ENCODE assay signal across 22 cellular contexts in the genomic region with DNA sequence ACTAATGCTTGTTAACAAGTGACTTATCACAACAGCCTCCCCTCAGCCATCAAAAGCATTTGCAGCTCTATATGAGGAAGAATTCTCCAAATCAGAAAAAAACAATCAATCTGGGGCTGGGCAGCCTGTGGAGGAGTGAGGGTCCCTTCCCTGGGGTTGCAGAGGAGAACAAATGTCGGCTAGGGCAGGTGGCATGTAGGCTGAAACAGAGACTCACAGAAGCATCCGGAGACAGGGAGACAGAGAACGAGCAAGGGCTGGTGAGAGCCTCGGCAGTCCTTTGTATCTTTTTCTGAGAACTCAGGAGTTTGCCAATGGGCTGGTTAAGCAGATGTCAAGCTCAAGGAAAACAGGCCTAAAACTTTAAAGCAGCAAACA. TPM values are rescaled to one million over a fixed set of nuclear protein-coding genes. Genes with fewer than 3 reads are reported as not detected.
A peak's percentile ranks its signal among the peaks of the same experiment; 100 is the strongest.
DNase-seq lines count a peak whose midpoint lies in the region; ATAC-seq and TF ChIP-seq lines count a peak whose summit lies in the region.
"Had no signal": no experiment of that assay in that cellular context is flagged by ENCODE, and none has a peak within 500 bp of the region (broad histone marks: within the 10 kb centered on the region; RNA-seq: fewer than 3 reads in every experiment).

No MANE protein-coding gene starts in this region.

- H3K27ac ChIP-seq in ascending aorta (peak overlapping the region; percentile 8 to 32), esophagus muscularis mucosa (replicated peaks in 1 of 4) (peak overlapping the region in 3 of 4 donors; percentile 21 to 40 (median 40)), RWPE1 (no peak overlapping the region)
- H3K27ac ChIP-seq: C4-2B, KMS-11, SJCRH30 had no signal

- 87% methylated on average over 4 of the region's 4 CpGs for WGBS in esophagus muscularis mucosa

- H3K4me3 Mint-ChIP-seq in CD14-positive monocyte: no peak overlapping the region
- H3K4me3 Mint-ChIP-seq: HFFc6 had no signal

- no peak for TF ChIP-seq EP300 in esophagus muscularis mucosa (IDR thresholded peaks at IDR 0.05)

- H3K9me3 Mint-ChIP-seq in CD14-positive monocyte: no peaks in the 10 kb centered on the region
- H3K9me3 Mint-ChIP-seq: HFFc6 had no signal

- no peaks in the 10 kb centered on the region for H3K36me3 Mint-ChIP-seq in CD14-positive monocyte

- H3K27me3 ChIP-seq in ascending aorta (no peaks in the 10 kb centered on the region), esophagus muscularis mucosa (no peaks in the 10 kb centered on the region)

- H3K4me1 ChIP-seq in ascending aorta (peaks cover 6 to 33% of the 10 kb centered on the region in 2 donors), esophagus muscularis mucosa (peaks cover 3 to 30% (median 21%) of the 10 kb centered on the region in 4 donors)
- H3K4me1 ChIP-seq: SJCRH30 had no signal

- no peak overlapping the region for H3K27ac Mint-ChIP-seq in CD14-positive monocyte
- H3K27ac Mint-ChIP-seq: HFFc6 had no signal

- no peak for ATAC-seq in HG02852 (IDR thresholded peaks at IDR 0.05; ENCODE audit: unreplicated experiment)
- ATAC-seq in HG03565 (IDR thresholded peaks at IDR 0.05; ENCODE audit: unreplicated experiment): no peak
- ATAC-seq: Panc1 had no signal

- H3K4me3 ChIP-seq in ascending aorta (no peak overlapping the region), esophagus muscularis mucosa (no peak overlapping the region)
- H3K4me3 ChIP-seq: SJCRH30 had no signal

- intact Hi-C loops in CD14-positive monocyte (cut with micrococcal nuclease): no loop called here
- intact Hi-C loops in ascending aorta (cut with DNase I): no loop called here
- intact Hi-C loops in esophagus muscularis mucosa (cut with DNase I): no loop called here
- intact Hi-C loops in posterior vena cava (cut with DNase I): loop anchor here in 1 of 2 donors (10.0 kb wide), 1 partner anchor 109 kb away; no protein-coding TSS in a partner anchor

- peaks cover 3% of the 10 kb centered on the region for H3K4me1 Mint-ChIP-seq in CD14-positive monocyte

- POLR2A ChIA-PET in RWPE1 (lab: Yijun Ruan, JAX; ENCODE audit: low non-redundant PET): interaction anchor here (0.6 kb wide), 1 partner anchor 717 kb away, joined by 3 read pairs; no protein-coding TSS in a partner anchor

- peaks cover 2 to 3% (median 2%) of the 10 kb centered on the region in 3 donors for H3K27me3 Mint-ChIP-seq in CD14-positive monocyte (ENCODE audit: low read depth in 3 of 3)

- H3K36me3 ChIP-seq in ascending aorta (peaks cover 0 to 7% of the 10 kb centered on the region in 2 donors), esophagus muscularis mucosa (no peaks in the 10 kb centered on the region)
- H3K36me3 ChIP-seq: SJCRH30 had no signal

- TF ChIP-seq CTCF in CD14-positive monocyte (IDR thresholded peaks at IDR 0.05): no peak
- no peak for TF ChIP-seq CTCF in ascending aorta (IDR thresholded peaks at IDR 0.05)
- no peak for TF ChIP-seq CTCF in esophagus muscularis mucosa (IDR thresholded peaks at IDR 0.05)
- TF ChIP-seq CTCF in RWPE1 (conservative IDR thresholded peaks at IDR 0.05; ENCODE audit: low read depth): no peak

- CTCF ChIA-PET in RWPE1 (lab: Yijun Ruan, JAX): no interaction called here

- peak; percentile 12 for DNase-seq in CD14-positive monocyte (ENCODE audit: low spot score)
- peak in 1 of 2 donors; percentile 39 for DNase-seq in ascending aorta (ENCODE audit: low spot score in 2 of 2)
- DNase-seq in esophagus muscularis mucosa (ENCODE audit: extremely low spot score): peak; percentile 84
- peak; percentile 30 for DNase-seq in posterior vena cava (ENCODE audit: low spot score)
- DNase-seq in NCI-H82 treated with DMSO at 0.1 percent for 48 hours (lab: John Stamatoyannopoulos, UW; ENCODE audit: unreplicated experiment): no peak
- no peak for DNase-seq in RWPE1 (ENCODE audit: low spot score)
- DNase-seq: DMS79, H7, HFFc6, IMR-90, NCI-H1092 treated with DMSO at 0.1 percent for 48 hours, NCI-H146, NCI-H2029, NCI-H226, NCI-H524, NCI-H774, SJCRH30 had no signal

- H3K9me3 ChIP-seq in ascending aorta: no peaks in the 10 kb centered on the region
- no peaks in the 10 kb centered on the region for H3K9me3 ChIP-seq in esophagus muscularis mucosa
- H3K9me3 ChIP-seq: SJCRH30 had no signal

- no peak for TF ChIP-seq POLR2A in esophagus muscularis mucosa (IDR thresholded peaks at IDR 0.05; ENCODE audit: low read depth)

RNA-seq across cellular contexts. Expression of a gene that starts 15.8 kb away (rescaled TPM):
- under 1 TPM in 1 of 2 donors, not detected in 1; 0.01 TPM for polyA plus RNA-seq in CD14-positive monocyte
- 136 TPM for total RNA-seq in ascending aorta
- 10 to 100 TPM in 2 of 4 donors, 1 to 10 TPM in 2; 3.3 to 15.8 (median 8.6) TPM for total RNA-seq in esophagus muscularis mucosa
- total RNA-seq in posterior vena cava: 10 to 100 TPM; 23.1 to 62.5 TPM
- total RNA-seq: SJCRH30 had no signal

Comparison
In these comparisons a context has a peak if more than half of its experiments do, and no peak if none do; other contexts are left out.
1. DNase-seq: peak in CD14-positive monocyte (single experiment), esophagus muscularis mucosa (single experiment) and posterior vena cava (single experiment); none in NCI-H82 treated with DMSO at 0.1 percent for 48 hours (single experiment) and RWPE1 (single experiment).